In the genomic region with DNA sequence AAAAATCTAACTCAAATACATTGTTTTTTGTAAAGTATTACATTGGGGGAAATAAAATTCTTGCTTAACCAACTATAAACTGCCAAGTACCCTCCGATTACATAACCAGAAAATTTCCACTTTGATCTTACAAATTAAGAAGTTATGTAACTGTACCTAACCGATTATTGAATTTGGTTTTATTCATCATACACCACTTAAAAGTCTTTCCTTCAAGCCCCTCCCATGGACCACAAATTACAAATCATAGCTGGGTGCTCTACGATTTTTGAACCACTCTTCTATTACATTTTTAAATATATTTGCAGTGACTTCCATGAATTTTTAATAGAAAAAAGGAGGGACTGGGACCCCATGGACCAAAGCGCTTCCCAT, we compare ENCODE assay signal across 8 cellular contexts. TPM values are rescaled to one million over a fixed set of nuclear protein-coding genes. Genes with fewer than 3 reads are reported as not detected.
DNase-seq lines count a peak whose midpoint lies in the region; ATAC-seq and TF ChIP-seq lines count a peak whose summit lies in the region.

No MANE protein-coding gene starts in this region.

- peak overlapping the region; percentile 87 for H3K4me2 ChIP-seq in GM23338

- no peaks in the 10 kb centered on the region for H3K9me3 ChIP-seq in right lobe of liver
- no peaks in the 10 kb centered on the region for H3K9me3 ChIP-seq in uterus

- no peak overlapping the region for H2AFZ ChIP-seq in GM23338

- TF ChIP-seq CTCF in GM23338 (conservative IDR thresholded peaks at IDR 0.05; ENCODE audit: low read depth in 2 of 2), result no peak
- no peak for TF ChIP-seq CTCF in right lobe of liver (IDR thresholded peaks at IDR 0.05)
- no peak for TF ChIP-seq CTCF in uterus (IDR thresholded peaks at IDR 0.05)

- DNase-seq in A172 (ENCODE audit: low spot score) (peak; percentile 13), GM23338 (ENCODE audit: low spot score) (no peak), right lobe of liver (no peak), uterus (no peak), NCI-H1105 treated with DMSO at 0.1 percent for 48 hours (lab: John Stamatoyannopoulos, UW) (no peak), GM03348 (ENCODE audit: low spot score) (no peak), KG1 (lab: John Stamatoyannopoulos, UW) (no peak)

- H4K20me1 ChIP-seq in GM23338 (replicated peaks; ENCODE audit: insufficient read depth), result no peaks in the 10 kb centered on the region; the same call in 1 of the 2 replicates

- H3K27me3 ChIP-seq in GM23338 (ENCODE audit: insufficient read depth), result no peaks in the 10 kb centered on the region
- H3K27me3 ChIP-seq in right lobe of liver, result no peaks in the 10 kb centered on the region
- H3K27me3 ChIP-seq in uterus, result no peaks in the 10 kb centered on the region

- H3F3A ChIP-seq in GM23338 (replicated peaks; ENCODE audit: low read depth), result no peaks in the 10 kb centered on the region; the same call in 1 of the 2 replicates

- H3K36me3 ChIP-seq in GM23338 (ENCODE audit: insufficient read depth) (no peaks in the 10 kb centered on the region), right lobe of liver (no peaks in the 10 kb centered on the region), uterus (no peaks in the 10 kb centered on the region)

- peaks cover 31% of the 10 kb centered on the region for H3K4me1 Mint-ChIP-seq in GM23338

- peaks cover 11% of the 10 kb centered on the region for H3K27me3 Mint-ChIP-seq in GM23338 (ENCODE audit: insufficient read depth, low read depth, poor library complexity)

- peaks cover 53% of the 10 kb centered on the region for H3K79me2 ChIP-seq in GM23338 (replicated peaks; ENCODE audit: insufficient read depth)

- peaks cover 10% of the 10 kb centered on the region for H3K9me3 Mint-ChIP-seq in GM23338

- peak overlapping the region; percentile 99 for H3K4me3 Mint-ChIP-seq in GM23338

- ATAC-seq in GM23338 (no peak), right lobe of liver (peak in 2 of 4 donors; percentile 3 to 13)

- 9% methylated on average over 4 of the region's 4 CpGs for WGBS in right lobe of liver (ENCODE audit: insufficient coverage, low coverage, low lambda C conversion rate, missing lambda C conversion rate)

- H3K27ac ChIP-seq in GM23338 (ENCODE audit: low read depth), result peak overlapping the region; percentile 97
- H3K27ac ChIP-seq in angular gyrus (ENCODE audit: low read depth, low read length), result peak overlapping the region; percentile 83
- peak overlapping the region; percentile 76 to 92 (median 77) for H3K27ac ChIP-seq in right lobe of liver
- H3K27ac ChIP-seq in uterus, result peak overlapping the region; percentile 63 to 75

- peaks cover 37% of the 10 kb centered on the region for H3K36me3 Mint-ChIP-seq in GM23338 (ENCODE audit: low read depth)

- peak overlapping the region; percentile 100 for H3K27ac Mint-ChIP-seq in GM23338

- intact Hi-C loops in right lobe of liver (cut with DNase I), result no loop called here
- intact Hi-C loops in uterus (cut with DNase I; ENCODE audit: low total_unique reads), result no loop called here

- TF ChIP-seq POLR2A in right lobe of liver (IDR thresholded peaks at IDR 0.05) (no peak), uterus (IDR thresholded peaks at IDR 0.05) (no peak)

- H3K4me1 ChIP-seq in GM23338 (ENCODE audit: insufficient read depth) (peaks cover 44% of the 10 kb centered on the region), right lobe of liver (peaks cover 0 to 26% (median 11%) of the 10 kb centered on the region in 4 donors), uterus (peaks cover 0 to 15% of the 10 kb centered on the region in 2 donors)

- no peaks in the 10 kb centered on the region for H3K9me2 ChIP-seq in GM23338 (ENCODE audit: insufficient read depth)

- peak overlapping the region; percentile 97 for H3K4me3 ChIP-seq in GM23338
- peak overlapping the region; percentile 54 to 82 (median 71) for H3K4me3 ChIP-seq in right lobe of liver
- H3K4me3 ChIP-seq in uterus, result peak overlapping the region; percentile 56 to 83

TF ChIP-seq in GM23338, 12 proteins besides CTCF, POLR2A, EP300 and RAD21 (continues in another document):
- no peak for TF ChIP-seq NANOG (IDR thresholded peaks at IDR 0.05; ENCODE audit: borderline replicate concordance)
- no peak for TF ChIP-seq STAT1 (IDR thresholded peaks at IDR 0.05; ENCODE audit: unreplicated experiment)
- no peak for TF ChIP-seq ZNF331 (CRISPR knock-in tag; IDR thresholded peaks at IDR 0.05; ENCODE audit: low read depth)
- TF ChIP-seq, protein P1, sequence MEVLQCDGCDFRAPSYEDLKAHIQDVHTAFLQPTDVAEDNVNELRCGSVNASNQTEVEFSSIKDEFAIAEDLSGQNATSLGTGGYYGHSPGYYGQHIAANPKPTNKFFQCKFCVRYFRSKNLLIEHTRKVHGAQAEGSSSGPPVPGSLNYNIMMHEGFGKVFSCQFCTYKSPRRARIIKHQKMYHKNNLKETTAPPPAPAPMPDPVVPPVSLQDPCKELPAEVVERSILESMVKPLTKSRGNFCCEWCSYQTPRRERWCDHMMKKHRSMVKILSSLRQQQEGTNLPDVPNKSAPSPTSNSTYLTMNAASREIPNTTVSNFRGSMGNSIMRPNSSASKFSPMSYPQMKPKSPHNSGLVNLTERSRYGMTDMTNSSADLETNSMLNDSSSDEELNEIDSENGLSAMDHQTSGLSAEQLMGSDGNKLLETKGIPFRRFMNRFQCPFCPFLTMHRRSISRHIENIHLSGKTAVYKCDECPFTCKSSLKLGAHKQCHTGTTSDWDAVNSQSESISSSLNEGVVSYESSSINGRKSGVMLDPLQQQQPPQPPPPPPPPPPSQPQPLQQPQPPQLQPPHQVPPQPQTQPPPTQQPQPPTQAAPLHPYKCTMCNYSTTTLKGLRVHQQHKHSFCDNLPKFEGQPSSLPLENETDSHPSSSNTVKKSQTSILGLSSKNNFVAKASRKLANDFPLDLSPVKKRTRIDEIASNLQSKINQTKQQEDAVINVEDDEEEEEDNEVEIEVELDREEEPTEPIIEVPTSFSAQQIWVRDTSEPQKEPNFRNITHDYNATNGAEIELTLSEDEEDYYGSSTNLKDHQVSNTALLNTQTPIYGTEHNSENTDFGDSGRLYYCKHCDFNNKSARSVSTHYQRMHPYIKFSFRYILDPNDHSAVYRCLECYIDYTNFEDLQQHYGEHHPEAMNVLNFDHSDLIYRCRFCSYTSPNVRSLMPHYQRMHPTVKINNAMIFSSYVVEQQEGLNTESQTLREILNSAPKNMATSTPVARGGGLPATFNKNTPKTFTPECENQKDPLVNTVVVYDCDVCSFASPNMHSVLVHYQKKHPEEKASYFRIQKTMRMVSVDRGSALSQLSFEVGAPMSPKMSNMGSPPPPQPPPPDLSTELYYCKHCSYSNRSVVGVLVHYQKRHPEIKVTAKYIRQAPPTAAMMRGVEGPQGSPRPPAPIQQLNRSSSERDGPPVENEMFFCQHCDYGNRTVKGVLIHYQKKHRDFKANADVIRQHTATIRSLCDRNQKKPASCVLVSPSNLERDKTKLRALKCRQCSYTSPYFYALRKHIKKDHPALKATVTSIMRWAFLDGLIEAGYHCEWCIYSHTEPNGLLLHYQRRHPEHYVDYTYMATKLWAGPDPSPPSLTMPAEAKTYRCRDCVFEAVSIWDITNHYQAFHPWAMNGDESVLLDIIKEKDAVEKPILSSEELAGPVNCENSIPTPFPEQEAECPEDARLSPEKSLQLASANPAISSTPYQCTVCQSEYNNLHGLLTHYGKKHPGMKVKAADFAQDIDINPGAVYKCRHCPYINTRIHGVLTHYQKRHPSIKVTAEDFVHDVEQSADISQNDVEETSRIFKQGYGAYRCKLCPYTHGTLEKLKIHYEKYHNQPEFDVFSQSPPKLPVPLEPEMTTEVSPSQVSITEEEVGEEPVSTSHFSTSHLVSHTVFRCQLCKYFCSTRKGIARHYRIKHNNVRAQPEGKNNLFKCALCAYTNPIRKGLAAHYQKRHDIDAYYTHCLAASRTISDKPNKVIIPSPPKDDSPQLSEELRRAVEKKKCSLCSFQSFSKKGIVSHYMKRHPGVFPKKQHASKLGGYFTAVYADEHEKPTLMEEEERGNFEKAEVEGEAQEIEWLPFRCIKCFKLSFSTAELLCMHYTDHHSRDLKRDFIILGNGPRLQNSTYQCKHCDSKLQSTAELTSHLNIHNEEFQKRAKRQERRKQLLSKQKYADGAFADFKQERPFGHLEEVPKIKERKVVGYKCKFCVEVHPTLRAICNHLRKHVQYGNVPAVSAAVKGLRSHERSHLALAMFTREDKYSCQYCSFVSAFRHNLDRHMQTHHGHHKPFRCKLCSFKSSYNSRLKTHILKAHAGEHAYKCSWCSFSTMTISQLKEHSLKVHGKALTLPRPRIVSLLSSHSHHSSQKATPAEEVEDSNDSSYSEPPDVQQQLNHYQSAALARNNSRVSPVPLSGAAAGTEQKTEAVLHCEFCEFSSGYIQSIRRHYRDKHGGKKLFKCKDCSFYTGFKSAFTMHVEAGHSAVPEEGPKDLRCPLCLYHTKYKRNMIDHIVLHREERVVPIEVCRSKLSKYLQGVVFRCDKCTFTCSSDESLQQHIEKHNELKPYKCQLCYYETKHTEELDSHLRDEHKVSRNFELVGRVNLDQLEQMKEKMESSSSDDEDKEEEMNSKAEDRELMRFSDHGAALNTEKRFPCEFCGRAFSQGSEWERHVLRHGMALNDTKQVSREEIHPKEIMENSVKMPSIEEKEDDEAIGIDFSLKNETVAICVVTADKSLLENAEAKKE (CRISPR knock-in tag; IDR thresholded peaks at IDR 0.05), result no peak
- TF ChIP-seq JUNB (IDR thresholded peaks at IDR 0.05; ENCODE audit: unreplicated experiment), result no peak
- TF ChIP-seq POLR2AphosphoS5 (IDR thresholded peaks at IDR 0.05; ENCODE audit: low read depth), result no peak
- TF ChIP-seq ZNF114 (CRISPR knock-in tag; IDR thresholded peaks at IDR 0.05), result no peak
- TF ChIP-seq EZH2 (IDR thresholded peaks at IDR 0.05; ENCODE audit: low read depth, unreplicated experiment), result no peak
- no peak for TF ChIP-seq ETS1 (IDR thresholded peaks at IDR 0.05)

RNA-seq across cellular contexts. Expression of gene ZNF680, which starts 0.6 kb away (rescaled TPM):
- total RNA-seq in A172 (2014; rRNA removed; shearing (Covaris generic)), result 30.1 and 33.8 TPM in 2 replicates
- 60.2 and 62.5 TPM in 2 replicates for total RNA-seq in GM23338 (2014; rRNA removed; shearing (Covaris generic))
- polyA plus RNA-seq in GM23338 (2016; fragmentation: Nextera tagmentation; extraction: Ambion mirVana), result 27.1 and 27.3 TPM in 2 replicates
- 10 to 100 TPM in 5 of 6 experiments, 1 to 10 TPM in 1; 5.5 to 16.2 (median 12.9) TPM for total RNA-seq in right lobe of liver
- 10 to 100 TPM in 3 of 4 donors, 1 to 10 TPM in 1; 5.1 to 47.2 (median 21.3) TPM for total RNA-seq in uterus
